In the genomic region with DNA sequence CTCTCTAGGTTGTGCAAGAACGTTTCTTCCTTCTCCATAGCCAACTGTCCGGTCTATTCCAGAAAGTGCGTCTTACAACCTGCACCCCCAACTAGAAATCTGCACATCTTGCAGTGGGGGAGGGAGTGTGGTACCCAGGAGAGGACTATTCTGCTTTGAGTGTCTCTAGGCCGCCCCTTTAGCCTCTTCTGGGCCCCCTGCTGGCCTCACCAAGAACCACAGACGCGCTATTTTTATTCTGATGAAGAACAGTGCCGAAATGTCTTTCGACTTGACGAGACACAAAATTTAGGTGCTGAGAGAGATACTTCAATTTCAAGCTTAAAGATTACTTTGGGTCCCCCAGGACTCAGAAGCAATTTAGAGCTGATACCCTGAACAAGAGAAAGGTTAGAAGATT, we compare ENCODE assay signal across 24 cellular contexts. TPM values are rescaled to one million over a fixed set of nuclear protein-coding genes. Genes with fewer than 3 reads are reported as not detected.
DNase-seq lines count a peak whose midpoint lies in the region; ATAC-seq and TF ChIP-seq lines count a peak whose summit lies in the region.
"Had no signal": no experiment of that assay in that cellular context is flagged by ENCODE, and none has a peak within 500 bp of the region (broad histone marks: within the 10 kb centered on the region; RNA-seq: fewer than 3 reads in every experiment).

No MANE protein-coding gene starts in this region.

- H3K4me2 ChIP-seq in OCI-LY7 (ENCODE audit: low read length) = no peak overlapping the region

- H3K4me1 Mint-ChIP-seq in glutamatergic neuron (ENCODE audit: low read depth, unreplicated experiment) = peaks cover 4% of the 10 kb centered on the region
- H3K4me1 Mint-ChIP-seq: activated naive CD4-positive, alpha-beta T cell treated with anti-CD3 and anti-CD28 coated beads, Interleukin-2, amount 10 ng/mL, durations not matched to agents 7 days and 5 days; naive thymus-derived CD8-positive, alpha-beta T cell had no signal

- no peaks in the 10 kb centered on the region for H3K9me2 ChIP-seq in OCI-LY7 (ENCODE audit: insufficient read depth, low read length)

- TF ChIP-seq CTCF in GM06990 (IDR thresholded peaks at IDR 0.05; ENCODE audit: insufficient read depth, low read length, poor library complexity, severe bottlenecking) = peak; percentile 39
- no peak for TF ChIP-seq CTCF in HEK293 (tag by site-specific recombination; IDR thresholded peaks at IDR 0.05)
- peak; percentile 59 for TF ChIP-seq CTCF in OCI-LY7 (conservative IDR thresholded peaks at IDR 0.05; ENCODE audit: low read length)
- TF ChIP-seq CTCF in glutamatergic neuron (IDR thresholded peaks at IDR 0.05; ENCODE audit: partially characterized antibody, unreplicated experiment) = peak; percentile 41

- no peaks in the 10 kb centered on the region for H3K36me3 Mint-ChIP-seq in glutamatergic neuron (ENCODE audit: unreplicated experiment)
- H3K36me3 Mint-ChIP-seq: activated naive CD4-positive, alpha-beta T cell treated with anti-CD3 and anti-CD28 coated beads, Interleukin-2, amount 10 ng/mL, durations not matched to agents 7 days and 5 days; naive thymus-derived CD8-positive, alpha-beta T cell had no signal

- peaks cover 2% of the 10 kb centered on the region for H3K9me3 Mint-ChIP-seq in glutamatergic neuron (ENCODE audit: unreplicated experiment)
- H3K9me3 Mint-ChIP-seq: activated naive CD4-positive, alpha-beta T cell treated with anti-CD3 and anti-CD28 coated beads, Interleukin-2, amount 10 ng/mL, durations not matched to agents 7 days and 5 days; activated T-cell treated with anti-CD3 and anti-CD28 coated beads, Interleukin-2, amount 50 U/mL, for 24 hours; naive thymus-derived CD8-positive, alpha-beta T cell had no signal

- no peak for ATAC-seq in GM18861 (IDR thresholded peaks at IDR 0.05; ENCODE audit: unreplicated experiment)
- ATAC-seq: HepG2; naive thymus-derived CD8-positive, alpha-beta T cell had no signal

- H3K27ac ChIP-seq in HEK293 (ENCODE audit: extremely low read depth, low read depth, low read length) (no peak overlapping the region), OCI-LY7 (ENCODE audit: low read depth, low read length, poor library complexity, severe bottlenecking) (no peak overlapping the region)
- H3K27ac ChIP-seq: colonic mucosa, spleen had no signal

- intact Hi-C loops in OCI-LY7 (cut with micrococcal nuclease; ENCODE audit: unreplicated experiment) = no loop called here

- BruUV-seq in OCI-LY7 (replicated peaks; lab: Mats Ljungman, UMichigan) = no TSS peak

- no peak overlapping the region for H3K4me3 Mint-ChIP-seq in glutamatergic neuron (ENCODE audit: unreplicated experiment)
- H3K4me3 Mint-ChIP-seq: activated naive CD4-positive, alpha-beta T cell treated with anti-CD3 and anti-CD28 coated beads, Interleukin-2, amount 10 ng/mL, durations not matched to agents 7 days and 5 days; activated T-cell treated with anti-CD3 and anti-CD28 coated beads, Interleukin-2, amount 50 U/mL, for 24 hours; naive thymus-derived CD8-positive, alpha-beta T cell had no signal

- H3K27me3 Mint-ChIP-seq in glutamatergic neuron (ENCODE audit: unreplicated experiment) = peaks cover 7% of the 10 kb centered on the region
- H3K27me3 Mint-ChIP-seq: activated T-cell treated with anti-CD3 and anti-CD28 coated beads, Interleukin-2, amount 50 U/mL, for 24 hours had no signal

- H4K20me1 ChIP-seq in OCI-LY7 (ENCODE audit: insufficient read depth, low read length) = no peaks in the 10 kb centered on the region

- POLR2A ChIA-PET in HEK293 (lab: Yijun Ruan, JAX) = no interaction called here
- POLR2A ChIA-PET in OCI-LY7 (lab: Charles Lee) = interaction anchor here (0.6 kb wide), 1 partner anchor 1474 kb away, joined by 4 read pairs; no protein-coding TSS in a partner anchor

- no peak overlapping the region for H3K27ac Mint-ChIP-seq in glutamatergic neuron (ENCODE audit: unreplicated experiment)
- H3K27ac Mint-ChIP-seq: activated naive CD4-positive, alpha-beta T cell treated with anti-CD3 and anti-CD28 coated beads, Interleukin-2, amount 10 ng/mL, durations not matched to agents 7 days and 5 days; activated T-cell treated with anti-CD3 and anti-CD28 coated beads, Interleukin-2, amount 50 U/mL, for 24 hours; naive thymus-derived CD8-positive, alpha-beta T cell had no signal

- CTCF ChIA-PET in HEK293 (lab: Yijun Ruan, JAX) = interaction anchor here (0.7 to 0.9 kb wide), 3 partner anchors 11 to 239 kb away, joined by 3 read pairs; no protein-coding TSS in a partner anchor
- CTCF ChIA-PET in OCI-LY7 (lab: Charles Lee; ENCODE audit: unreplicated experiment) = no interaction called here

- no peak overlapping the region for H2AFZ ChIP-seq in OCI-LY7 (ENCODE audit: low read length)

- peaks cover 6% of the 10 kb centered on the region for H3K27me3 ChIP-seq in GM06990 (replicated peaks; ENCODE audit: control insufficient read depth, insufficient read depth, low read length)
- H3K27me3 ChIP-seq: colonic mucosa had no signal

- H3K79me2 ChIP-seq in OCI-LY7 (ENCODE audit: insufficient read depth, low read depth, low read length) = no peaks in the 10 kb centered on the region

- no peak for DNase-seq in GM06990 (ENCODE audit: extremely low read depth, insufficient read length)
- DNase-seq in OCI-LY7 (ENCODE audit: low spot score) = no peak
- no peak for DNase-seq in glutamatergic neuron
- DNase-seq in activated T-cell treated with anti-CD3 and anti-CD28 coated beads for 4 hours = no peak
- DNase-seq in DMS153 (lab: John Stamatoyannopoulos, UW) = no peak
- DNase-seq in NCI-H187 treated with DMSO at 0.1 percent for 48 hours (lab: John Stamatoyannopoulos, UW) = no peak
- DNase-seq: activated CD4-positive, alpha-beta T cell treated with anti-CD3 and anti-CD28 coated beads, Interleukin-2, amount 50 U/mL, for 4 hours; activated naive CD4-positive, alpha-beta T cell treated with anti-CD3 and anti-CD28 coated beads, Interleukin-2, amount 10 ng/mL, durations not matched to agents 7 days and 5 days; activated T-cell treated with anti-CD3 and anti-CD28 coated beads, Interleukin-2, amount 50 U/mL, for 24 hours; AML-193; colonic mucosa; foreskin fibroblast; hippocampal formation; naive thymus-derived CD8-positive, alpha-beta T cell; NCI-H1105; spleen; substantia nigra; T-helper 1 cell had no signal

- H3K4me3 ChIP-seq in GM06990 (replicated peaks; ENCODE audit: low read depth, low read length) (no peak overlapping the region), HEK293 (ENCODE audit: low read depth, low read length) (no peak overlapping the region), OCI-LY7 (ENCODE audit: low read depth, low read length, poor library complexity, severe bottlenecking) (no peak overlapping the region)
- H3K4me3 ChIP-seq: colonic mucosa, spleen had no signal

- no peaks in the 10 kb centered on the region for H3K9me3 ChIP-seq in HEK293 (ENCODE audit: control insufficient read depth, insufficient read depth, low read depth, low read length)
- H3K9me3 ChIP-seq in OCI-LY7 (ENCODE audit: low read length) = no peaks in the 10 kb centered on the region
- H3K9me3 ChIP-seq: colonic mucosa, spleen had no signal

- H3K36me3 ChIP-seq in GM06990 (ENCODE audit: control insufficient read depth, insufficient read depth, low read length) (no peaks in the 10 kb centered on the region), HEK293 (ENCODE audit: control insufficient read depth in 2 of 2, insufficient read depth in 1 of 2, low read length in 2 of 2) (no peaks in the 10 kb centered on the region), OCI-LY7 (ENCODE audit: insufficient read depth, low read length) (no peaks in the 10 kb centered on the region)
- H3K36me3 ChIP-seq: colonic mucosa, spleen had no signal

- no peaks in the 10 kb centered on the region for H3K4me1 ChIP-seq in HEK293 (ENCODE audit: control insufficient read depth, insufficient read depth, low read length)
- H3K4me1 ChIP-seq in OCI-LY7 (ENCODE audit: insufficient read depth, low read length, poor library complexity, severe bottlenecking) = no peaks in the 10 kb centered on the region
- H3K4me1 ChIP-seq: colonic mucosa, spleen had no signal

TF ChIP-seq in HEK293, 187 proteins besides CTCF, POLR2A, EP300 and RAD21:
- TF ChIP-seq ZNF112 (tag by site-specific recombination; IDR thresholded peaks at IDR 0.05) (no peak), PRDM4 (tag by site-specific recombination; IDR thresholded peaks at IDR 0.05) (peak; percentile 30; the same call in 1 of the 2 replicates)

RNA-seq across cellular contexts. Expression of gene CNPY1, which starts 1.0 kb away (rescaled TPM):
- not detected in 2 replicates for total RNA-seq in OCI-LY7 (2014; rRNA removed; shearing (Covaris generic))
- total RNA-seq in OCI-LY7 (2022) (not detected in 2 replicates), glutamatergic neuron (ENCODE audit: unreplicated experiment) (not detected)
- total RNA-seq: astrocyte; colonic mucosa; endothelial cell of umbilical vein; HepG2; kidney epithelial cell; naive thymus-derived CD8-positive, alpha-beta T cell; spleen had no signal
